21 cellular contexts compared by ENCODE assay signal in genomic region chr1:66682106-66682505, GRCh38.
DNase-seq lines count a peak whose midpoint lies in the region; ATAC-seq and TF ChIP-seq lines count a peak whose summit lies in the region.
"Had no signal": no experiment of that assay in that cellular context is flagged by ENCODE, and none has a peak within 500 bp of the region (broad histone marks: within the 10 kb centered on the region; RNA-seq: fewer than 3 reads in every experiment).

No MANE protein-coding gene starts in this region.

- BruUV-seq in PC-9 (replicated peaks; lab: Mats Ljungman, UMichigan) = no TSS peak

- CTCF ChIA-PET in PC-9 (lab: Charles Lee) = no interaction called here

- H3K23ac ChIP-seq in neuronal stem cell (ENCODE audit: low read depth, low read length, poor library complexity) (no peak overlapping the region), mesenchymal stem cell (ENCODE audit: low read length in 2 of 2) (no peak overlapping the region)

- H3K27me3 ChIP-seq in GM06990 (replicated peaks; ENCODE audit: control insufficient read depth, insufficient read depth, low read length) (no peaks in the 10 kb centered on the region; the same call in 1 of the 2 replicates), ascending aorta (no peaks in the 10 kb centered on the region), neuronal stem cell (ENCODE audit: control insufficient read depth in 3 of 3, insufficient read depth in 3 of 3, low read depth in 1 of 3, low read length in 3 of 3) (no peaks in the 10 kb centered on the region), mesenchymal stem cell (ENCODE audit: control insufficient read depth in 1 of 2, insufficient read depth in 1 of 2, low read length in 2 of 2) (no peaks in the 10 kb centered on the region), neural progenitor cell (no peaks in the 10 kb centered on the region), PC-9 (ENCODE audit: insufficient read depth, low read depth) (no peaks in the 10 kb centered on the region)
- H3K27me3 ChIP-seq: BLaER1 had no signal

- H2AK5ac ChIP-seq in neuronal stem cell (ENCODE audit: low read depth, low read length) (no peak overlapping the region), mesenchymal stem cell (ENCODE audit: low read length, severe bottlenecking) (no peak overlapping the region)

- peak overlapping the region; percentile 42 for H3K18ac ChIP-seq in neuronal stem cell (ENCODE audit: low read length)
- no peak overlapping the region for H3K18ac ChIP-seq in mesenchymal stem cell (ENCODE audit: low read depth in 1 of 2, low read length in 2 of 2)

- H3F3A ChIP-seq in neural progenitor cell (ENCODE audit: low read depth) = no peaks in the 10 kb centered on the region
- H3F3A ChIP-seq in PC-9 (ENCODE audit: insufficient read depth, low read depth) = no peaks in the 10 kb centered on the region

- no peak overlapping the region for H2BK12ac ChIP-seq in neuronal stem cell (ENCODE audit: low read length)
- peak overlapping the region in 1 of 2 experiments; percentile 12 for H2BK12ac ChIP-seq in mesenchymal stem cell (ENCODE audit: low read length in 2 of 2)

- no peaks in the 10 kb centered on the region for H3K9me2 ChIP-seq in PC-9 (ENCODE audit: insufficient read depth)

- H3K4me1 ChIP-seq in ascending aorta (peaks cover 0 to 42% of the 10 kb centered on the region in 2 donors), neuronal stem cell (ENCODE audit: control insufficient read depth in 2 of 2, insufficient read depth in 1 of 2, low read depth in 1 of 2, low read length in 2 of 2) (no peaks in the 10 kb centered on the region), mesenchymal stem cell (ENCODE audit: control insufficient read depth, insufficient read depth, low read depth, low read length) (peaks cover 7% of the 10 kb centered on the region), neural progenitor cell (no peaks in the 10 kb centered on the region), PC-9 (replicated peaks; ENCODE audit: insufficient read depth) (no peaks in the 10 kb centered on the region)
- H3K4me1 ChIP-seq: Caco-2 had no signal

- H2AFZ ChIP-seq in neuronal stem cell (ENCODE audit: low read length) (no peak overlapping the region), mesenchymal stem cell (ENCODE audit: low read depth, low read length) (no peak overlapping the region), neural progenitor cell (replicated peaks) (no peak overlapping the region), PC-9 (no peak overlapping the region)
- H2AFZ ChIP-seq: GM23248 had no signal

- H3K4me1 Mint-ChIP-seq in stimulated activated effector memory CD8-positive, alpha-beta T cell treated with anti-CD3 and anti-CD28 coated beads, Interleukin-12 subunit alpha, Interleukin-12 subunit beta, amount 100 ng/mL, for 72 hours = no peaks in the 10 kb centered on the region
- H3K4me1 Mint-ChIP-seq in neural progenitor cell = no peaks in the 10 kb centered on the region
- H3K4me1 Mint-ChIP-seq: B cell had no signal

- H3K79me1 ChIP-seq in neuronal stem cell (ENCODE audit: low read depth, low read length) = no peaks in the 10 kb centered on the region
- peaks cover 5% of the 10 kb centered on the region for H3K79me1 ChIP-seq in mesenchymal stem cell (replicated peaks; ENCODE audit: low read length, poor library complexity, severe bottlenecking)

- H3K9me3 Mint-ChIP-seq in stimulated activated effector memory CD8-positive, alpha-beta T cell treated with anti-CD3 and anti-CD28 coated beads, Interleukin-12 subunit alpha, Interleukin-12 subunit beta, amount 100 ng/mL, for 72 hours = no peaks in the 10 kb centered on the region
- no peaks in the 10 kb centered on the region for H3K9me3 Mint-ChIP-seq in neural progenitor cell
- H3K9me3 Mint-ChIP-seq: CD8-positive, alpha-beta T cell; HFFc6 had no signal

- H2BK15ac ChIP-seq in neuronal stem cell (ENCODE audit: low read length) = no peak overlapping the region
- H2BK15ac ChIP-seq in mesenchymal stem cell (ENCODE audit: low read depth, poor library complexity, severe bottlenecking) = no peak overlapping the region

- no CpG with 5 or more reads among the region's 11 CpGs for WGBS in neuronal stem cell (ENCODE audit: extremely low coverage in 2 of 2, insufficient read length in 2 of 2, insufficient replicate concordance in 1 of 2), 2 donors
- WGBS in mesenchymal stem cell = 96% methylated on average over 11 of the region's 11 CpGs

- H3K14ac ChIP-seq in neuronal stem cell (ENCODE audit: low read length) (peak overlapping the region; percentile 79), mesenchymal stem cell (ENCODE audit: low read length in 2 of 2) (no peak overlapping the region)

- no peak overlapping the region for H2BK5ac ChIP-seq in neuronal stem cell (ENCODE audit: low read length)
- H2BK5ac ChIP-seq in mesenchymal stem cell (ENCODE audit: low read depth, low read length, poor library complexity, severe bottlenecking) = no peak overlapping the region

- H3K4ac ChIP-seq in neuronal stem cell (ENCODE audit: low read length) = no peak overlapping the region
- peak overlapping the region in 1 of 2 experiments; percentile 69 for H3K4ac ChIP-seq in mesenchymal stem cell (ENCODE audit: low read depth in 1 of 2, low read length in 2 of 2)

- no peak overlapping the region for H3K4me3 ChIP-seq in GM06990 (replicated peaks; ENCODE audit: low read depth, low read length)
- no peak overlapping the region for H3K4me3 ChIP-seq in ascending aorta
- H3K4me3 ChIP-seq in neuronal stem cell (ENCODE audit: low read length in 2 of 2) = no peak overlapping the region
- H3K4me3 ChIP-seq in mesenchymal stem cell (ENCODE audit: insufficient read depth in 1 of 2, low read depth in 1 of 2, low read length in 2 of 2) = no peak overlapping the region
- H3K4me3 ChIP-seq in neural progenitor cell = no peak overlapping the region
- no peak overlapping the region for H3K4me3 ChIP-seq in PC-9
- H3K4me3 ChIP-seq: BLaER1, GM12878, GM23248, HAP-1 had no signal

- POLR2A ChIA-PET in PC-9 (lab: Charles Lee; ENCODE audit: unreplicated experiment) = no interaction called here

- TF ChIP-seq CTCF in GM06990 (IDR thresholded peaks at IDR 0.05; ENCODE audit: insufficient read depth, low read length, poor library complexity, severe bottlenecking) (no peak), ascending aorta (IDR thresholded peaks at IDR 0.05) (no peak), neural progenitor cell (IDR thresholded peaks at IDR 0.05) (no peak), PC-9 (conservative IDR thresholded peaks at IDR 0.05) (no peak)

- no peaks in the 10 kb centered on the region for H3K36me3 Mint-ChIP-seq in stimulated activated effector memory CD8-positive, alpha-beta T cell treated with anti-CD3 and anti-CD28 coated beads, Interleukin-12 subunit alpha, Interleukin-12 subunit beta, amount 100 ng/mL, for 72 hours
- no peaks in the 10 kb centered on the region for H3K36me3 Mint-ChIP-seq in neural progenitor cell
- H3K36me3 Mint-ChIP-seq: CD4-positive, CD25-positive, alpha-beta regulatory T cell; CD8-positive, alpha-beta T cell had no signal

- peak; percentile 26 for ATAC-seq in stimulated activated effector memory CD8-positive, alpha-beta T cell treated with anti-CD3 and anti-CD28 coated beads, Interleukin-12 subunit alpha, Interleukin-12 subunit beta, amount 100 ng/mL, for 72 hours
- ATAC-seq: CD8-positive, alpha-beta T cell; GM12878 had no signal

- H3K27ac ChIP-seq in ascending aorta (peak overlapping the region; percentile 6 to 30), neuronal stem cell (replicated peaks; ENCODE audit: low read length) (no peak overlapping the region), mesenchymal stem cell (ENCODE audit: low read length, poor library complexity, severe bottlenecking) (no peak overlapping the region), neural progenitor cell (no peak overlapping the region), PC-9 (no peak overlapping the region)
- H3K27ac ChIP-seq: 22Rv1, BLaER1, C4-2B, GM23248 had no signal

- no peaks in the 10 kb centered on the region for H3K36me3 ChIP-seq in GM06990 (ENCODE audit: control insufficient read depth, insufficient read depth, low read length)
- peaks cover 0 to 7% of the 10 kb centered on the region in 2 donors for H3K36me3 ChIP-seq in ascending aorta
- H3K36me3 ChIP-seq in neuronal stem cell (replicated peaks in 1 of 2; ENCODE audit: control insufficient read depth in 2 of 2, insufficient read depth in 2 of 2, low read length in 2 of 2) = no peaks in the 10 kb centered on the region
- H3K36me3 ChIP-seq in mesenchymal stem cell (ENCODE audit: control insufficient read depth in 1 of 2, insufficient read depth in 2 of 2, low read depth in 1 of 2, low read length in 2 of 2) = peaks cover 11 to 32% of the 10 kb centered on the region in 2 experiments
- no peaks in the 10 kb centered on the region for H3K36me3 ChIP-seq in neural progenitor cell
- H3K36me3 ChIP-seq in PC-9 (ENCODE audit: low read depth) = no peaks in the 10 kb centered on the region
- H3K36me3 ChIP-seq: BLaER1, HAP-1 had no signal

- H4K20me1 ChIP-seq in neural progenitor cell (ENCODE audit: low read depth) (no peaks in the 10 kb centered on the region), PC-9 (ENCODE audit: insufficient read depth) (no peaks in the 10 kb centered on the region)
- H4K20me1 ChIP-seq: BLaER1 had no signal

- H3K9ac ChIP-seq in neuronal stem cell (ENCODE audit: low read depth, low read length, poor library complexity) (peak overlapping the region; percentile 34), mesenchymal stem cell (ENCODE audit: low read length) (no peak overlapping the region), neural progenitor cell (no peak overlapping the region)
- H3K9ac ChIP-seq: BLaER1, GM23248 had no signal

- H4K8ac ChIP-seq in neuronal stem cell (ENCODE audit: low read depth, low read length) (no peak overlapping the region), mesenchymal stem cell (ENCODE audit: low read length) (no peak overlapping the region)

- H3K27me3 Mint-ChIP-seq in neural progenitor cell (ENCODE audit: insufficient read depth, low read depth) = no peaks in the 10 kb centered on the region

- H3K4me2 ChIP-seq in neuronal stem cell (ENCODE audit: insufficient read depth, low read length, poor library complexity, severe bottlenecking) (no peak overlapping the region), mesenchymal stem cell (ENCODE audit: low read length, poor library complexity, severe bottlenecking) (no peak overlapping the region), neural progenitor cell (no peak overlapping the region), PC-9 (no peak overlapping the region)
- H3K4me2 ChIP-seq: BLaER1 had no signal

- no peaks in the 10 kb centered on the region for H3K9me3 ChIP-seq in ascending aorta
- no peaks in the 10 kb centered on the region for H3K9me3 ChIP-seq in neuronal stem cell (replicated peaks in 1 of 2; ENCODE audit: control insufficient read depth in 2 of 2, insufficient read depth in 1 of 2, low read depth in 1 of 2, low read length in 2 of 2)
- no peaks in the 10 kb centered on the region for H3K9me3 ChIP-seq in mesenchymal stem cell (ENCODE audit: control insufficient read depth, low read length)
- H3K9me3 ChIP-seq in neural progenitor cell (ENCODE audit: low read depth) = no peaks in the 10 kb centered on the region
- H3K9me3 ChIP-seq in PC-9 (ENCODE audit: insufficient read depth, low read depth) = no peaks in the 10 kb centered on the region
- H3K9me3 ChIP-seq: BLaER1, Caco-2, HAP-1 had no signal

- intact Hi-C loops in ascending aorta (cut with DNase I) (no loop called here), PC-9 (cut with micrococcal nuclease; ENCODE audit: unreplicated experiment) (no loop called here)

- H3K79me2 ChIP-seq in neural progenitor cell (ENCODE audit: low read depth) (no peaks in the 10 kb centered on the region), PC-9 (ENCODE audit: low read depth) (no peaks in the 10 kb centered on the region)

- no peak overlapping the region for H4K91ac ChIP-seq in neuronal stem cell (ENCODE audit: low read depth, low read length, poor library complexity)
- H4K91ac ChIP-seq in mesenchymal stem cell (ENCODE audit: low read length) = no peak overlapping the region

- DNase-seq in GM06990 (ENCODE audit: extremely low read depth, insufficient read length) = peak; percentile 2
- DNase-seq in ascending aorta (ENCODE audit: low spot score in 2 of 2) = no peak
- no peak for DNase-seq in neuronal stem cell (ENCODE audit: low spot score)
- DNase-seq in stimulated activated effector memory CD8-positive, alpha-beta T cell treated with anti-CD3 and anti-CD28 coated beads, Interleukin-12 subunit alpha, Interleukin-12 subunit beta, amount 100 ng/mL, for 72 hours (ENCODE audit: low spot score in 2 of 2) = no peak
- DNase-seq in mesenchymal stem cell = no peak
- no peak for DNase-seq in NCI-H526 (lab: John Stamatoyannopoulos, UW)
- DNase-seq in neural progenitor cell (ENCODE audit: low spot score) = no peak
- no peak for DNase-seq in PC-9
- DNase-seq: Caco-2; CD4-positive, CD25-positive, alpha-beta regulatory T cell; CD8-positive, alpha-beta T cell; DMS153; DND-41; GM23248; HFFc6 had no signal

- no peak overlapping the region for H3K4me3 Mint-ChIP-seq in stimulated activated effector memory CD8-positive, alpha-beta T cell treated with anti-CD3 and anti-CD28 coated beads, Interleukin-12 subunit alpha, Interleukin-12 subunit beta, amount 100 ng/mL, for 72 hours
- H3K4me3 Mint-ChIP-seq in neural progenitor cell = no peak overlapping the region
- H3K4me3 Mint-ChIP-seq: B cell; CD4-positive, CD25-positive, alpha-beta regulatory T cell; CD8-positive, alpha-beta T cell; HFFc6 had no signal

- no peak overlapping the region for H3K27ac Mint-ChIP-seq in stimulated activated effector memory CD8-positive, alpha-beta T cell treated with anti-CD3 and anti-CD28 coated beads, Interleukin-12 subunit alpha, Interleukin-12 subunit beta, amount 100 ng/mL, for 72 hours
- no peak overlapping the region for H3K27ac Mint-ChIP-seq in neural progenitor cell
- H3K27ac Mint-ChIP-seq: B cell; CD4-positive, CD25-positive, alpha-beta regulatory T cell; CD8-positive, alpha-beta T cell; HFFc6 had no signal

- H2BK120ac ChIP-seq in neuronal stem cell (ENCODE audit: low read depth, low read length) = no peak overlapping the region
- H2BK120ac ChIP-seq in mesenchymal stem cell (ENCODE audit: low read depth, low read length) = no peak overlapping the region

Comparison
In these comparisons a context has a peak if more than half of its experiments do, and no peak if none do; other contexts are left out.
1. H3K27ac ChIP-seq: peak in ascending aorta (2 of 2); none in neuronal stem cell (single experiment), mesenchymal stem cell (single experiment), neural progenitor cell (single experiment) and PC-9 (single experiment).